Comparison of ENCODE assay signal across 8 cellular contexts in the genomic region with DNA sequence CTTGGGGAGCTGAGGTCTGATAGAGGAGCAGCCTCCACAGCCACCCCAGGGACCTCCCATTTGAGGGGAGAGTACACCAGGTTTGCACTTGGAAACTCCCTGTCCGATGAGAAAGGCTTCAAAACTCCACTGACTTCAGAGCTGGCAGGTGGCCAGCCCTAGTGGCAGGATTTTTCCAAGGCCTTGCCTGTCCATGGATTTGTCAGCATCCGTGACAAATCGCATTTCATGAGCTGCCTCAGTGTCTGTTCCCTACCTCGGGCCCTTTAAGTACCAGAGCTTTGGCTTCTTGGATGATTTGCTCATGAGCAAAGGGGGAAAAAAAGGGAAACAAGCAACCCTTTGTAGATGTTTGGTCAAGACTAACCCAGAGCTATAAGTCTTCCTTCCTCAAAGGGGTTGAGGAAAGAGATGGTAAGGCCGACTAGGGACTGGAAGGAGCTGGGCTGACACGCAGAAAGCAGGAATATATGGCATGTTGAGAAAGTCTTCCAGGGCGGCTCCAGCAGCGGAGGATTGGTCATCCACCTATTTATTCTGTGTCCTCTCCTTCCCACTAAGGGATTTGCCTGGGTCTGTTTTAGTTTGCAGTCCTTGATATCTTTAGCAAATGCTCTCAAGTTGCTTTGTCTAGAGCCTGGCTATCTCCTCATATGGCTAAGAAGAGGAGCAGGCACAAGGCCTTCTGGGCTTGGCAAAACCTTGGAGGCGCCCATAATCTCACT. TPM values are rescaled to one million over a fixed set of nuclear protein-coding genes. Genes with fewer than 3 reads are reported as not detected.
DNase-seq lines count a peak whose midpoint lies in the region; ATAC-seq, FAIRE-seq and TF ChIP-seq lines count a peak whose summit lies in the region.

No MANE protein-coding gene starts in this region.

- H3K9ac ChIP-seq in astrocyte (ENCODE audit: low read length) (peak overlapping the region; percentile 67), smooth muscle cell (ENCODE audit: low read depth) (peak overlapping the region; percentile 67)

- peak; percentile 94 for DNase-seq in AG09309 (ENCODE audit: low read depth)
- peak; percentile 97 for DNase-seq in astrocyte (ENCODE audit: low read depth)
- DNase-seq in hippocampal formation (lab: John Stamatoyannopoulos, UW): peak; percentile 46 to 62
- DNase-seq in smooth muscle cell (lab: John Stamatoyannopoulos, UW; ENCODE audit: unreplicated experiment): peak; percentile 71
- no peak for DNase-seq in germinal center (ENCODE audit: low spot score)

- no peak for FAIRE-seq in astrocyte (lab: Jason Lieb, UNC)

- TF ChIP-seq RAD21 in Ishikawa (IDR thresholded peaks at IDR 0.05; ENCODE audit: low read depth): no peak; the same call in 1 of the 2 replicates

- H3K4me1 ChIP-seq in astrocyte (ENCODE audit: insufficient read depth, low read length): peaks cover 61% of the 10 kb centered on the region
- peaks cover 53% of the 10 kb centered on the region for H3K4me1 ChIP-seq in smooth muscle cell (ENCODE audit: low read depth)

- ATAC-seq in GM18502 (IDR thresholded peaks at IDR 0.05; ENCODE audit: poor library complexity, unreplicated experiment) (no peak), GM19397 (IDR thresholded peaks at IDR 0.05; ENCODE audit: unreplicated experiment) (no peak)

- no peaks in the 10 kb centered on the region for H3K36me3 Mint-ChIP-seq in astrocyte (ENCODE audit: low read depth, unreplicated experiment)

- peak overlapping the region; percentile 87 for H3K27ac Mint-ChIP-seq in astrocyte (ENCODE audit: unreplicated experiment)

- peaks cover 12% of the 10 kb centered on the region for H4K20me1 ChIP-seq in astrocyte (ENCODE audit: insufficient read depth, low read length)
- peaks cover 10% of the 10 kb centered on the region for H4K20me1 ChIP-seq in smooth muscle cell (ENCODE audit: low read depth)

- no peaks in the 10 kb centered on the region for H3K9me3 Mint-ChIP-seq in astrocyte (ENCODE audit: unreplicated experiment)

- H3K36me3 ChIP-seq in astrocyte (ENCODE audit: insufficient read depth, low read length) (no peaks in the 10 kb centered on the region), smooth muscle cell (ENCODE audit: low read depth) (no peaks in the 10 kb centered on the region)

- H3K9me3 ChIP-seq in astrocyte (ENCODE audit: insufficient read depth, low read depth, low read length) (no peaks in the 10 kb centered on the region), smooth muscle cell (replicated peaks; ENCODE audit: low read depth) (no peaks in the 10 kb centered on the region)

- H3K79me2 ChIP-seq in astrocyte (ENCODE audit: insufficient read depth, low read length) (peaks cover 20% of the 10 kb centered on the region), smooth muscle cell (ENCODE audit: low read depth) (peaks cover 6% of the 10 kb centered on the region)

- WGBS in smooth muscle cell (ENCODE audit: low lambda C conversion rate): 33% methylated on average over 9 of the region's 9 CpGs

- H3K4me3 ChIP-seq in AG09309 (ENCODE audit: control insufficient read depth, low read depth, low read length): no peak overlapping the region
- no peak overlapping the region for H3K4me3 ChIP-seq in astrocyte (ENCODE audit: insufficient read depth, low read depth, low read length)
- no peak overlapping the region for H3K4me3 ChIP-seq in smooth muscle cell

- peaks cover 42% of the 10 kb centered on the region for H3F3A ChIP-seq in smooth muscle cell (ENCODE audit: low read depth)

- no peaks in the 10 kb centered on the region for H3K27me3 Mint-ChIP-seq in astrocyte (ENCODE audit: low read depth, unreplicated experiment)

- no peaks in the 10 kb centered on the region for H3K27me3 ChIP-seq in astrocyte (ENCODE audit: insufficient read depth, low read length)
- H3K27me3 ChIP-seq in smooth muscle cell (ENCODE audit: low read depth): no peaks in the 10 kb centered on the region

- H2AFZ ChIP-seq in astrocyte (ENCODE audit: low read depth, low read length) (peak overlapping the region; percentile 60), smooth muscle cell (ENCODE audit: low read depth) (no peak overlapping the region)

- TF ChIP-seq EP300 in Ishikawa (IDR thresholded peaks at IDR 0.05; ENCODE audit: borderline replicate concordance): no peak

- peaks cover 50% of the 10 kb centered on the region for H3K4me1 Mint-ChIP-seq in astrocyte (ENCODE audit: low read depth, unreplicated experiment)

- peak; percentile 60 for TF ChIP-seq CTCF in AG09309 (IDR thresholded peaks at IDR 0.05; ENCODE audit: control insufficient read depth, insufficient read depth, low read depth, low read length, missing control alignments)
- TF ChIP-seq CTCF in astrocyte (IDR thresholded peaks at IDR 0.05; ENCODE audit: insufficient read depth, low read depth, low read length): peak; percentile 69
- TF ChIP-seq CTCF in smooth muscle cell (IDR thresholded peaks at IDR 0.05; ENCODE audit: borderline replicate concordance, insufficient read depth, poor library complexity, severe bottlenecking): peak; percentile 52

- H3K27ac ChIP-seq in astrocyte (ENCODE audit: low read depth, low read length) (peak overlapping the region; percentile 90), smooth muscle cell (ENCODE audit: low read depth) (peak overlapping the region; percentile 93)

- H3K4me2 ChIP-seq in astrocyte (ENCODE audit: low read length) (peak overlapping the region; percentile 60), smooth muscle cell (peak overlapping the region; percentile 36)

- no peak overlapping the region for H3K4me3 Mint-ChIP-seq in astrocyte (ENCODE audit: unreplicated experiment)

TF ChIP-seq in Ishikawa, 13 proteins besides CTCF, POLR2A, EP300 and RAD21:
- TF ChIP-seq EGR1 (IDR thresholded peaks at IDR 0.05) (no peak), NFIC (IDR thresholded peaks at IDR 0.05) (peak; percentile 94), TEAD4 (IDR thresholded peaks at IDR 0.05) (peak; percentile 45; the same call in 1 of the 2 replicates)
TF ChIP-seq in Ishikawa: peak in this region for 2.

RNA-seq across cellular contexts. Expression of a gene that starts 2.7 kb away (rescaled TPM):
- total RNA-seq in astrocyte: 249 and 262 TPM in 2 replicates
- total RNA-seq in smooth muscle cell: 26.4 and 40.7 TPM in 2 replicates
- 46.7 and 55.4 TPM in 2 replicates for polyA plus RNA-seq in smooth muscle cell

RNA-seq across cellular contexts. Expression of a gene that starts 37.0 kb away (rescaled TPM):
- total RNA-seq in astrocyte (not detected in 2 replicates), smooth muscle cell (not detected in 2 replicates)
- polyA plus RNA-seq in smooth muscle cell: not detected in 2 replicates
